ENCODE assay signal across 1 cellular context in genomic region chr6:144149894-144150672, GRCh38.
TF ChIP-seq lines count a peak whose summit lies in the region.

Gene STX11 (plus strand): TSS chr6:144150517. CDS start chr6:144186628, 36,111 bp downstream.

TF ChIP-seq in K562, 482 proteins besides CTCF, POLR2A, EP300 and RAD21 (continued from another document and continues in another):
- TF ChIP-seq MLLT1 (IDR thresholded peaks at IDR 0.05) = no peak
- no peak for TF ChIP-seq HES1 (IDR thresholded peaks at IDR 0.05; ENCODE audit: low read depth)
- no peak for TF ChIP-seq PRMT5 (CRISPR knock-in tag; IDR thresholded peaks at IDR 0.05)
- TF ChIP-seq TRIM25 (IDR thresholded peaks at IDR 0.05; ENCODE audit: borderline replicate concordance) = no peak
- TF ChIP-seq TFAP4 (CRISPR knock-in tag; IDR thresholded peaks at IDR 0.05; ENCODE audit: borderline replicate concordance) = peak; percentile 87
- no peak for TF ChIP-seq TARDBP (IDR thresholded peaks at IDR 0.05)
- no peak for TF ChIP-seq ZBTB12 (CRISPR knock-in tag; IDR thresholded peaks at IDR 0.05)
- no peak for TF ChIP-seq MXI1 (IDR thresholded peaks at IDR 0.05; ENCODE audit: low read depth, low read length)
- TF ChIP-seq TCF7L2 (IDR thresholded peaks at IDR 0.05; ENCODE audit: low read depth, low read length) = no peak
- TF ChIP-seq ILK (tag; IDR thresholded peaks at IDR 0.05; ENCODE audit: borderline replicate concordance, low read depth) = no peak
- no peak for TF ChIP-seq SNIP1 (IDR thresholded peaks at IDR 0.05; ENCODE audit: low read depth)
- TF ChIP-seq ZNF12 (CRISPR knock-in tag; IDR thresholded peaks at IDR 0.05) = no peak
- TF ChIP-seq CBFA2T2 (conservative IDR thresholded peaks at IDR 0.05) = no peak
- no peak for TF ChIP-seq ZNF121 (CRISPR knock-in tag; conservative IDR thresholded peaks at IDR 0.05)
- no peak for TF ChIP-seq GTF2B (IDR thresholded peaks at IDR 0.05; ENCODE audit: extremely low read depth, insufficient read length)
- no peak for TF ChIP-seq ZNF609 (CRISPR knock-in tag; IDR thresholded peaks at IDR 0.05; ENCODE audit: borderline replicate concordance)
- no peak for TF ChIP-seq GTF2A2 (tag; IDR thresholded peaks at IDR 0.05)
- no peak for TF ChIP-seq HDAC3 (IDR thresholded peaks at IDR 0.05; ENCODE audit: borderline replicate concordance, partially characterized antibody)
- no peak for TF ChIP-seq SFPQ (IDR thresholded peaks at IDR 0.05; ENCODE audit: low read depth, low read length)
- peak in 1 of 2 experiments; percentile 55; a peak in 1 of 4 replicates for TF ChIP-seq MNT (conservative IDR thresholded peaks at IDR 0.05)
- TF ChIP-seq ZBTB43 (CRISPR knock-in tag; IDR thresholded peaks at IDR 0.05) = no peak
- TF ChIP-seq FOSL1 (tag; conservative IDR thresholded peaks at IDR 0.05) = no peak
- TF ChIP-seq ZNF41 (CRISPR knock-in tag; conservative IDR thresholded peaks at IDR 0.05) = no peak
- no peak for TF ChIP-seq ZNF217 (CRISPR knock-in tag; IDR thresholded peaks at IDR 0.05)
- no peak for TF ChIP-seq ZNF512 (tag; IDR thresholded peaks at IDR 0.05)
- no peak for TF ChIP-seq ZNF77 (CRISPR knock-in tag; IDR thresholded peaks at IDR 0.05)
- no peak for TF ChIP-seq GTF2E2 (tag; IDR thresholded peaks at IDR 0.05)
- TF ChIP-seq ZNF592 (IDR thresholded peaks at IDR 0.05) = no peak
- no peak for TF ChIP-seq CSDE1 (IDR thresholded peaks at IDR 0.05)
- TF ChIP-seq PTRF (tag; IDR thresholded peaks at IDR 0.05) = no peak
- peak; percentile 70; the same call in 1 of the 2 replicates for TF ChIP-seq ZBTB7A (IDR thresholded peaks at IDR 0.05; ENCODE audit: borderline replicate concordance, control insufficient read depth, low read depth, low read length)
